27 cellular contexts compared by ENCODE assay signal in genomic region chr15:79427781-79428598, GRCh38.
"Had no signal": no experiment of that assay in that cellular context is flagged by ENCODE, and none has a peak within 500 bp of the region (broad histone marks: within the 10 kb centered on the region; RNA-seq: fewer than 3 reads in every experiment).

No MANE protein-coding gene starts in this region.

- H3K4me1 ChIP-seq: prostate gland had no signal

- H3K27ac ChIP-seq: left lung, lower lobe of right lung, pancreas, prostate gland, sigmoid colon, spleen, suprapubic skin, thoracic aorta, tibial artery, upper lobe of right lung, uterus had no signal

- FAIRE-seq: islet of Langerhans, kidney, pancreas, small intestine had no signal

- H3K9me3 ChIP-seq: left lung, lower lobe of right lung, pancreas, prostate gland, sigmoid colon, spleen, suprapubic skin, thoracic aorta, tibial artery, upper lobe of right lung, uterus had no signal

- H3K36me3 ChIP-seq: left lung, lower lobe of right lung, pancreas, prostate gland, sigmoid colon, suprapubic skin, thoracic aorta, tibial artery, upper lobe of right lung, uterus had no signal

- H3K27me3 ChIP-seq: pancreas had no signal

- ATAC-seq: left colon; left lung; lower lobe of right lung; naive thymus-derived CD8-positive, alpha-beta T cell; pancreas; right cardiac atrium; stimulated activated effector memory CD8-positive, alpha-beta T cell treated with anti-CD3 and anti-CD28 coated beads, Interleukin-12 subunit alpha, Interleukin-12 subunit beta, amount 100 ng/mL, for 72 hours; upper lobe of right lung had no signal

- H3K4me3 ChIP-seq: left lung, lower lobe of right lung, pancreas, prostate gland, sigmoid colon, spleen, suprapubic skin, thoracic aorta, tibial artery, upper lobe of right lung, uterus had no signal

- DNase-seq: immature natural killer cell; kidney; left colon; left lung; lower lobe of right lung; mammary epithelial cell; mesenchymal stem cell; naive thymus-derived CD8-positive, alpha-beta T cell; nucleus accumbens; pancreas; posterior cingulate gyrus; retina; right cardiac atrium; sigmoid colon; small intestine; spleen; stimulated activated CD4-positive, alpha-beta T cell treated with anti-CD3 and anti-CD28 coated beads, Interleukin-4, amount 100 ng/mL, for 24 hours; stimulated activated naive CD4-positive, alpha-beta T cell; tibial artery; trophoblast cell; upper lobe of right lung; uterus had no signal
